ENCODE assay signal across 8 cellular contexts in genomic region chr16:67191995-67192681, GRCh38. TPM values are rescaled to one million over a fixed set of nuclear protein-coding genes. Genes with fewer than 3 reads are reported as not detected.
A peak's percentile ranks its signal among the peaks of the same experiment; 100 is the strongest.
DNase-seq lines count a peak whose midpoint lies in the region; ATAC-seq and TF ChIP-seq lines count a peak whose summit lies in the region.

E2F4 (plus strand) TSS chr16:67192155; CDS start chr16:67192228, 73 bp downstream.

- TF ChIP-seq CTCF in AG09319 (IDR thresholded peaks at IDR 0.05; ENCODE audit: low read depth, low read length) = no peak

- DNase-seq in AG09319 (ENCODE audit: extremely low read depth, low read depth) = peak; percentile 80
- DNase-seq in NCI-H460 (ENCODE audit: extremely low read depth, low read depth) = peak; percentile 91
- peak; percentile 78 to 82 for DNase-seq in activated CD4-positive, alpha-beta T cell treated with anti-CD3 and anti-CD28 coated beads for 24 hours (ENCODE audit: low read depth in 2 of 2)
- peak; percentile 94 for DNase-seq in cerebellum (ENCODE audit: low spot score)
- peak; percentile 93 for DNase-seq in kidney tubule cell (ENCODE audit: low spot score)
- peak; percentile 65 to 66 for DNase-seq in stimulated activated CD4-positive, alpha-beta T cell treated with anti-CD3 and anti-CD28 coated beads, Interleukin-1b, Interleukin-23, amount 100 ng/mL, for 1 hour (ENCODE audit: low read depth in 2 of 2)

- ATAC-seq in GM18909 (IDR thresholded peaks at IDR 0.05; ENCODE audit: poor library complexity, unreplicated experiment) (peak; percentile 91), HG03175 (IDR thresholded peaks at IDR 0.05; ENCODE audit: unreplicated experiment) (peak; percentile 97)

RNA-seq across cellular contexts. Expression of gene E2F4, which starts in this region (rescaled TPM):
- 122 TPM in 2 replicates for total RNA-seq in NCI-H460 (2014; rRNA removed; shearing (Covaris generic))
- polyA plus RNA-seq in NCI-H460 (2014; cell fraction: nucleus; rRNA removed) = 486 and 555 TPM in 2 replicates
- 25.6 TPM for total RNA-seq in cerebellum

Comparison
In these comparisons a context has a peak if more than half of its experiments do, and no peak if none do; other contexts are left out.
1. Peak in every context shown above with its lines: DNase-seq and ATAC-seq.